Comparison of ENCODE assay signal across 25 cellular contexts in genomic region chr1:13540871-13541270, GRCh38. TPM values are rescaled to one million over a fixed set of nuclear protein-coding genes. Genes with fewer than 3 reads are reported as not detected.
DNase-seq lines count a peak whose midpoint lies in the region; ATAC-seq and TF ChIP-seq lines count a peak whose summit lies in the region.
"Had no signal": no experiment of that assay in that cellular context is flagged by ENCODE, and none has a peak within 500 bp of the region (broad histone marks: within the 10 kb centered on the region; RNA-seq: fewer than 3 reads in every experiment).

No MANE protein-coding gene starts in this region.

- no peak overlapping the region for H3K18ac ChIP-seq in H9 (ENCODE audit: insufficient read length, low read depth, low read length)

- H3K27me3 ChIP-seq in gastroesophageal sphincter = no peaks in the 10 kb centered on the region
- H3K27me3 ChIP-seq in skeletal muscle tissue (ENCODE audit: control insufficient read depth in 3 of 3, insufficient read depth in 3 of 3, low read length in 3 of 3) = no peaks in the 10 kb centered on the region
- H3K27me3 ChIP-seq in H9 (ENCODE audit: insufficient read depth, low read length) = no peaks in the 10 kb centered on the region
- H3K27me3 ChIP-seq: MG63, ovary, Peyer's patch, testis had no signal

- TF ChIP-seq POLR2A in gastroesophageal sphincter (IDR thresholded peaks at IDR 0.05) = no peak

- H2BK5ac ChIP-seq in H9 (ENCODE audit: insufficient read length, low read length) = no peak overlapping the region

- H3K79me1 ChIP-seq in H9 (ENCODE audit: insufficient read depth, low read depth, low read length, poor library complexity, severe bottlenecking) = no peaks in the 10 kb centered on the region

- no peak overlapping the region for H2AK5ac ChIP-seq in H9 (ENCODE audit: insufficient read length, low read length)

- H3K9me3 ChIP-seq in gastroesophageal sphincter (no peaks in the 10 kb centered on the region), skeletal muscle tissue (ENCODE audit: control insufficient read depth in 3 of 3, low read length in 3 of 3) (no peaks in the 10 kb centered on the region), H9 (ENCODE audit: control insufficient read depth, low read depth, low read length) (no peaks in the 10 kb centered on the region)
- H3K9me3 ChIP-seq: MG63, ovary, Peyer's patch, spleen, testis had no signal

- H3K56ac ChIP-seq in H9 (ENCODE audit: insufficient read length, low read depth, low read length) = no peak overlapping the region

- no peak overlapping the region for H3K4me2 ChIP-seq in H9 (ENCODE audit: insufficient read depth, insufficient read length, low read length)

- ATAC-seq in gastroesophageal sphincter = peak; percentile 34
- ATAC-seq in GM21717 (IDR thresholded peaks at IDR 0.05; ENCODE audit: unreplicated experiment) = no peak

- H3K4me1 ChIP-seq in gastroesophageal sphincter = peaks cover 0 to 19% (median 0%) of the 10 kb centered on the region in 3 donors
- peaks cover 29 to 50% (median 43%) of the 10 kb centered on the region in 3 donors for H3K4me1 ChIP-seq in skeletal muscle tissue (ENCODE audit: control insufficient read depth in 3 of 3, insufficient read depth in 3 of 3, low read length in 3 of 3)
- H3K4me1 ChIP-seq in H9 (ENCODE audit: insufficient read depth, low read length) = peaks cover 1% of the 10 kb centered on the region; the same call in 1 of the 2 replicates
- H3K4me1 ChIP-seq: Peyer's patch, spleen, testis had no signal

- H3K14ac ChIP-seq in H9 (ENCODE audit: insufficient read depth, low read length) = no peak overlapping the region

- H3K79me2 ChIP-seq in H9 (ENCODE audit: insufficient read depth, low read length) = no peaks in the 10 kb centered on the region

- H2BK20ac ChIP-seq in H9 (ENCODE audit: low read depth, low read length, poor library complexity, severe bottlenecking) = no peak overlapping the region

- no peak overlapping the region for H3K27ac Mint-ChIP-seq in H9
- H3K27ac Mint-ChIP-seq: activated naive CD8-positive, alpha-beta T cell; brain; HFFc6; IgD-negative memory B cell had no signal

- no peaks in the 10 kb centered on the region for H3K36me3 Mint-ChIP-seq in H9 (ENCODE audit: insufficient read depth in 1 of 3, low read depth in 3 of 3)
- H3K36me3 Mint-ChIP-seq: activated naive CD8-positive, alpha-beta T cell; brain; IgD-negative memory B cell had no signal

- H3K4ac ChIP-seq in H9 (ENCODE audit: low read depth, low read length) = no peak overlapping the region

- H3K23ac ChIP-seq in H9 (ENCODE audit: insufficient read length, low read depth, low read length) = no peak overlapping the region

- H3K9me3 Mint-ChIP-seq in H9 = no peaks in the 10 kb centered on the region

- H3K27ac ChIP-seq in gastroesophageal sphincter (no peak overlapping the region), skeletal muscle tissue (ENCODE audit: low read depth, low read length) (peak overlapping the region; percentile 82), H9 (ENCODE audit: insufficient read length, low read depth, low read length) (no peak overlapping the region)
- H3K27ac ChIP-seq: HL-60, ovary, spleen, testis had no signal

- H3K9ac ChIP-seq in skeletal muscle tissue (ENCODE audit: low read depth in 1 of 3, low read length in 3 of 3) (peak overlapping the region; percentile 30 to 66 (median 38)), H9 (ENCODE audit: extremely low read depth, insufficient read length, low read length) (no peak overlapping the region)

- no peak overlapping the region for H2BK12ac ChIP-seq in H9 (ENCODE audit: insufficient read length, low read depth, low read length)

- H3T11ph ChIP-seq in H9 (ENCODE audit: low read length) = no peak overlapping the region

- no peak overlapping the region for H2BK120ac ChIP-seq in H9 (ENCODE audit: low read depth, low read length, poor library complexity, severe bottlenecking)

- no peak overlapping the region for H4K91ac ChIP-seq in H9 (ENCODE audit: insufficient read length, low read depth, low read length)

- H4K20me1 ChIP-seq in H9 (ENCODE audit: control insufficient read depth, insufficient read depth, insufficient read length) = no peaks in the 10 kb centered on the region

- H4K5ac ChIP-seq in H9 (ENCODE audit: insufficient read length, low read depth, low read length) = no peak overlapping the region

- no peak for TF ChIP-seq CTCF in gastroesophageal sphincter (IDR thresholded peaks at IDR 0.05)
- TF ChIP-seq CTCF in H9 (conservative IDR thresholded peaks at IDR 0.05) = no peak

- no peak overlapping the region for H3K4me3 Mint-ChIP-seq in H9
- H3K4me3 Mint-ChIP-seq: activated naive CD8-positive, alpha-beta T cell; brain; HFFc6; IgD-negative memory B cell had no signal

- H3K27me3 Mint-ChIP-seq in H9 (ENCODE audit: low read depth) = peaks cover 1% of the 10 kb centered on the region

- DNase-seq in NCI-H510A treated with DMSO at 0.1 percent for 48 hours (lab: John Stamatoyannopoulos, UW) = peak; percentile 34
- DNase-seq in mucosa of gallbladder (ENCODE audit: low spot score) = peak; percentile 27
- no peak for DNase-seq in kidney glomerular epithelial cell (lab: John Stamatoyannopoulos, UW)
- no peak for DNase-seq in activated naive CD4-positive, alpha-beta T cell treated with Interleukin-2 at 50 U/mL for 16 hours
- no peak for DNase-seq in H9
- DNase-seq: activated CD4-positive, alpha-beta T cell treated with anti-CD3 and anti-CD28 coated beads for 1 hour; cortex of kidney; DND-41; foreskin melanocyte; HFFc6; MG63; NCI-H146; Peyer's patch; spleen; T1000; testis had no signal

- H4K8ac ChIP-seq in H9 (replicated peaks; ENCODE audit: insufficient read length, low read depth, low read length) = no peak overlapping the region

- H2AFZ ChIP-seq in H9 (ENCODE audit: low read length) = no peak overlapping the region

- H2BK15ac ChIP-seq in H9 (ENCODE audit: low read depth, low read length) = no peak overlapping the region

- H3K23me2 ChIP-seq in H9 (ENCODE audit: insufficient read length, low read depth, low read length, poor library complexity, severe bottlenecking) = no peaks in the 10 kb centered on the region

- no peaks in the 10 kb centered on the region for H3K36me3 ChIP-seq in gastroesophageal sphincter
- no peaks in the 10 kb centered on the region for H3K36me3 ChIP-seq in skeletal muscle tissue (ENCODE audit: control insufficient read depth in 3 of 3, insufficient read depth in 3 of 3, low read length in 3 of 3)
- H3K36me3 ChIP-seq: MG63, ovary, Peyer's patch, spleen had no signal

- no peak for TF ChIP-seq EP300 in gastroesophageal sphincter (IDR thresholded peaks at IDR 0.05)

- H3K4me3 ChIP-seq in gastroesophageal sphincter (no peak overlapping the region), skeletal muscle tissue (ENCODE audit: low read length in 3 of 3) (peak overlapping the region in 1 of 3 donors; percentile 37)
- H3K4me3 ChIP-seq: MG63, ovary, Peyer's patch, spleen, testis had no signal

- peaks cover 7 to 14% of the 10 kb centered on the region in 2 experiments for H3K4me1 Mint-ChIP-seq in H9

- WGBS in gastroesophageal sphincter (ENCODE audit: low coverage in 1 of 2), 2 donors = 41% methylated on average over 7 of the region's 8 CpGs; no CpG with 5 or more reads in 1 of the 2 donors
- no CpG with 5 or more reads among the region's 8 CpGs for WGBS in H9 (ENCODE audit: extremely low coverage, insufficient read length, low lambda C conversion rate)

RNA-seq across cellular contexts. Expression of gene LRRC38, which starts 27.1 kb away (rescaled TPM):
- total RNA-seq in gastroesophageal sphincter (under 1 TPM in 1 of 4 donors, not detected in 3; 0.23 TPM), mucosa of gallbladder (not detected), skeletal muscle tissue (10.4 TPM), H9 (2021) (0.72 and 0.86 TPM in 2 replicates)
- total RNA-seq: HFFc6, liver, Peyer's patch had no signal

RNA-seq across cellular contexts. Expression of gene PDPN, which starts 42.8 kb away (rescaled TPM):
- total RNA-seq in gastroesophageal sphincter (10 to 100 TPM; 10.9 to 31.6 (median 17.3) TPM), mucosa of gallbladder (37.5 TPM), skeletal muscle tissue (13.6 TPM), H9 (2021) (199 and 205 TPM in 2 replicates)
- total RNA-seq: HFFc6 had no signal

Comparison
In these comparisons a context has a peak if more than half of its experiments do, and no peak if none do; other contexts are left out.
1. DNase-seq: peak in NCI-H510A treated with DMSO at 0.1 percent for 48 hours (single experiment) and mucosa of gallbladder (single experiment); none in kidney glomerular epithelial cell (single experiment), activated naive CD4-positive, alpha-beta T cell treated with Interleukin-2 at 50 U/mL for 16 hours (single experiment) and H9 (single experiment).